In genomic region chr10:8618834-8619233, GRCh38 we compare ENCODE assay signal across 20 cellular contexts.
A peak's percentile ranks its signal among the peaks of the same experiment; 100 is the strongest.
DNase-seq lines count a peak whose midpoint lies in the region; ATAC-seq, FAIRE-seq and TF ChIP-seq lines count a peak whose summit lies in the region.
"Had no signal": no experiment of that assay in that cellular context is flagged by ENCODE, and none has a peak within 500 bp of the region (broad histone marks: within the 10 kb centered on the region; RNA-seq: fewer than 3 reads in every experiment).

No MANE protein-coding gene starts in this region.

- TF ChIP-seq RAD21 in A549 (conservative IDR thresholded peaks at IDR 0.05 in 1 of 2, IDR thresholded peaks at IDR 0.05 in 1 of 2): peak in 1 of 2 experiments; percentile 30; a peak in 1 of 5 replicates

- peak overlapping the region; percentile 52 for H3K4me2 ChIP-seq in A549
- H3K4me2 ChIP-seq in keratinocyte (ENCODE audit: control insufficient read depth, extremely low read depth, insufficient read depth, low read depth, low read length): no peak overlapping the region
- H3K4me2 ChIP-seq: BLaER1 treated with 17β-estradiol and CSF1 and Interleukin-3, amounts not matched to agents 10 nM and 100 nM had no signal

- no peaks in the 10 kb centered on the region for H3K27me3 ChIP-seq in keratinocyte (ENCODE audit: control insufficient read depth, extremely low read depth, insufficient read depth, low read length)
- H3K27me3 ChIP-seq: BLaER1 treated with 17β-estradiol and CSF1 and Interleukin-3, amounts not matched to agents 10 nM and 100 nM had no signal

- no peak overlapping the region for H2AFZ ChIP-seq in keratinocyte (ENCODE audit: control insufficient read depth, low read length)

- no peak for TF ChIP-seq POLR2A in A549 (IDR thresholded peaks at IDR 0.05; ENCODE audit: low read length)

- no peaks in the 10 kb centered on the region for H3K79me2 ChIP-seq in keratinocyte (ENCODE audit: control insufficient read depth, insufficient read depth, low read length)

- H3K36me3 ChIP-seq in keratinocyte (ENCODE audit: control insufficient read depth in 2 of 2, extremely low read depth in 1 of 2, insufficient read depth in 2 of 2, low read length in 2 of 2): no peaks in the 10 kb centered on the region
- H3K36me3 ChIP-seq: BLaER1 treated with 17β-estradiol and CSF1 and Interleukin-3, amounts not matched to agents 10 nM and 100 nM had no signal

- no peak for TF ChIP-seq CTCF in A549 (IDR thresholded peaks at IDR 0.05)
- no peak for TF ChIP-seq CTCF in keratinocyte (optimal IDR thresholded peaks at IDR 0.05 in 1 of 3, IDR thresholded peaks at IDR 0.05 in 1 of 3, conservative IDR thresholded peaks at IDR 0.05 in 1 of 3; ENCODE audit: extremely low read depth in 1 of 3, insufficient read depth in 2 of 3, low read length in 3 of 3)
- no peak for TF ChIP-seq CTCF in nephron progenitor cell (IDR thresholded peaks at IDR 0.05)

- peaks cover 1% of the 10 kb centered on the region for H3K27me3 Mint-ChIP-seq in activated CD4-positive, alpha-beta memory T cell treated with anti-CD3 and anti-CD28 coated beads for 36 hours
- H3K27me3 Mint-ChIP-seq in nephron progenitor cell (ENCODE audit: low read depth, poor library complexity): peaks cover 7% of the 10 kb centered on the region

- no peak overlapping the region for H3K9ac ChIP-seq in keratinocyte (ENCODE audit: control insufficient read depth, extremely low read depth, insufficient read depth, low read length)
- H3K9ac ChIP-seq: BLaER1 treated with 17β-estradiol and CSF1 and Interleukin-3, amounts not matched to agents 10 nM and 100 nM had no signal

- dilution Hi-C loops in keratinocyte (cut with MboI; ENCODE audit: extremely low pct_ligation_motif_present, low sequenced_read_pairs): no loop called here

- POLR2A ChIA-PET in A549 (lab: Yijun Ruan, JAX): no interaction called here
- POLR2A ChIA-PET in activated CD4-positive, alpha-beta memory T cell treated with anti-CD3 and anti-CD28 coated beads for 36 hours (lab: Charles Lee): no interaction called here

- H3K27ac ChIP-seq in A549 (peak overlapping the region; percentile 55 to 72; a peak in 5 of 6 replicates), keratinocyte (ENCODE audit: control insufficient read depth, insufficient read depth, low read length) (no peak overlapping the region)
- H3K27ac ChIP-seq: BLaER1 treated with 17β-estradiol and CSF1 and Interleukin-3, amounts not matched to agents 10 nM and 100 nM had no signal

- no peak overlapping the region for H3K4me3 Mint-ChIP-seq in activated CD4-positive, alpha-beta memory T cell treated with anti-CD3 and anti-CD28 coated beads for 36 hours
- no peak overlapping the region for H3K4me3 Mint-ChIP-seq in nephron progenitor cell
- H3K4me3 Mint-ChIP-seq: CD8-positive, alpha-beta memory T cell had no signal

- no peak overlapping the region for H3K27ac Mint-ChIP-seq in activated CD4-positive, alpha-beta memory T cell treated with anti-CD3 and anti-CD28 coated beads for 36 hours
- H3K27ac Mint-ChIP-seq in nephron progenitor cell: no peak overlapping the region
- H3K27ac Mint-ChIP-seq: CD8-positive, alpha-beta memory T cell had no signal

- WGBS in A549 (ENCODE audit: missing lambda C conversion rate): 5% methylated on average over 4 of the region's 4 CpGs

- DNase-seq in A549 (ENCODE audit: low read depth in 1 of 2, low spot score in 1 of 2) (peak; percentile 23 to 75), LoVo (ENCODE audit: low spot score) (peak; percentile 45), amniotic epithelial cell (ENCODE audit: low read depth) (peak; percentile 19), keratinocyte (ENCODE audit: low read depth, low spot score) (peak; percentile 38), NOMO-1 treated with DMSO at 0.1 percent for 48 hours (lab: John Stamatoyannopoulos, UW; ENCODE audit: unreplicated experiment) (no peak), nephron progenitor cell (no peak)
- DNase-seq in activated CD4-positive, alpha-beta memory T cell treated with anti-CD3 and anti-CD28 coated beads for 36 hours: no peak
- DNase-seq: CD8-positive, alpha-beta memory T cell; GF-D8; GOT3; IMR-90; Karpas-422; NCI-H187; NCI-H2171; NCI-H446; NCI-H69 had no signal

- H3K4me1 Mint-ChIP-seq in activated CD4-positive, alpha-beta memory T cell treated with anti-CD3 and anti-CD28 coated beads for 36 hours (ENCODE audit: low read depth): peaks cover 12% of the 10 kb centered on the region
- peaks cover 11% of the 10 kb centered on the region for H3K4me1 Mint-ChIP-seq in nephron progenitor cell

- CTCF ChIA-PET in A549 (lab: Yijun Ruan, JAX): no interaction called here
- CTCF ChIA-PET in activated CD4-positive, alpha-beta memory T cell treated with anti-CD3 and anti-CD28 coated beads for 36 hours (lab: Charles Lee): no interaction called here

- H3K4me3 ChIP-seq in A549 (no peak overlapping the region), keratinocyte (ENCODE audit: control insufficient read depth in 2 of 3, extremely low read depth in 1 of 3, insufficient read depth in 2 of 3, low read depth in 1 of 3, low read length in 3 of 3) (no peak overlapping the region)
- H3K4me3 ChIP-seq: BLaER1 treated with 17β-estradiol and CSF1 and Interleukin-3, amounts not matched to agents 10 nM and 100 nM had no signal

- H3K36me3 Mint-ChIP-seq in activated CD4-positive, alpha-beta memory T cell treated with anti-CD3 and anti-CD28 coated beads for 36 hours: no peaks in the 10 kb centered on the region
- no peaks in the 10 kb centered on the region for H3K36me3 Mint-ChIP-seq in nephron progenitor cell (ENCODE audit: low read depth)
- H3K36me3 Mint-ChIP-seq: CD8-positive, alpha-beta memory T cell had no signal

- H3K9me1 ChIP-seq in keratinocyte (ENCODE audit: control insufficient read depth, extremely low read depth, insufficient read depth, low read length): no peaks in the 10 kb centered on the region

- H3K9me3 Mint-ChIP-seq in activated CD4-positive, alpha-beta memory T cell treated with anti-CD3 and anti-CD28 coated beads for 36 hours: no peaks in the 10 kb centered on the region
- H3K9me3 Mint-ChIP-seq in nephron progenitor cell: peaks cover 15% of the 10 kb centered on the region

- H3K9me3 ChIP-seq in A549: no peaks in the 10 kb centered on the region
- no peaks in the 10 kb centered on the region for H3K9me3 ChIP-seq in keratinocyte (ENCODE audit: control insufficient read depth, low read depth, low read length)
- H3K9me3 ChIP-seq: BLaER1 treated with 17β-estradiol and CSF1 and Interleukin-3, amounts not matched to agents 10 nM and 100 nM had no signal

- no peaks in the 10 kb centered on the region for H4K20me1 ChIP-seq in keratinocyte (ENCODE audit: control insufficient read depth, extremely low read depth, insufficient read depth, low read length)
- H4K20me1 ChIP-seq: BLaER1 treated with 17β-estradiol and CSF1 and Interleukin-3, amounts not matched to agents 10 nM and 100 nM had no signal

- peak; percentile 47 to 65; a peak in 1 of 5 replicates for TF ChIP-seq EP300 in A549 (IDR thresholded peaks at IDR 0.05)

- peak in 1 of 2 experiments; percentile 54; a peak in 1 of 6 replicates for ATAC-seq in A549
- ATAC-seq: Right ventricle myocardium inferior had no signal

- FAIRE-seq in A549 (lab: Jason Lieb, UNC) (peak; percentile 28), keratinocyte (lab: Jason Lieb, UNC) (peak; percentile 90)
- FAIRE-seq: A204.1, GM12892 had no signal

- intact Hi-C loops in activated CD4-positive, alpha-beta memory T cell treated with anti-CD3 and anti-CD28 coated beads for 36 hours (cut with micrococcal nuclease): no loop called here

- peaks cover 39% of the 10 kb centered on the region for H3K4me1 ChIP-seq in A549
- peaks cover 21% of the 10 kb centered on the region for H3K4me1 ChIP-seq in keratinocyte (ENCODE audit: control insufficient read depth, extremely low read depth, insufficient read depth, low read length)

TF ChIP-seq in A549, 52 proteins besides CTCF, POLR2A, EP300 and RAD21 (continues in another document):
- no peak for TF ChIP-seq NPAS2 (CRISPR knock-in tag; IDR thresholded peaks at IDR 0.05; ENCODE audit: borderline replicate concordance)
- TF ChIP-seq JUN (IDR thresholded peaks at IDR 0.05): peak in 1 of 2 experiments; percentile 30; a peak in 1 of 5 replicates
- no peak for TF ChIP-seq EHMT2 (IDR thresholded peaks at IDR 0.05; ENCODE audit: low read depth)
- no peak for TF ChIP-seq HEYL (CRISPR knock-in tag; IDR thresholded peaks at IDR 0.05)
- TF ChIP-seq JUNB (IDR thresholded peaks at IDR 0.05): peak; percentile 87
- TF ChIP-seq ZC3H11A (IDR thresholded peaks at IDR 0.05): no peak
- no peak for TF ChIP-seq REST (IDR thresholded peaks at IDR 0.05)
- TF ChIP-seq, protein P1, sequence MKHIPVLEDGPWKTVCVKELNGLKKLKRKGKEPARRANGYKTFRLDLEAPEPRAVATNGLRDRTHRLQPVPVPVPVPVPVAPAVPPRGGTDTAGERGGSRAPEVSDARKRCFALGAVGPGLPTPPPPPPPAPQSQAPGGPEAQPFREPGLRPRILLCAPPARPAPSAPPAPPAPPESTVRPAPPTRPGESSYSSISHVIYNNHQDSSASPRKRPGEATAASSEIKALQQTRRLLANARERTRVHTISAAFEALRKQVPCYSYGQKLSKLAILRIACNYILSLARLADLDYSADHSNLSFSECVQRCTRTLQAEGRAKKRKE (CRISPR knock-in tag; IDR thresholded peaks at IDR 0.05; ENCODE audit: low read depth): no peak
- TF ChIP-seq BHLHE40 (IDR thresholded peaks at IDR 0.05; ENCODE audit: low read depth, low read length): no peak

Comparison
In these comparisons a context has a peak if more than half of its experiments do, and no peak if none do; other contexts are left out.
1. DNase-seq: peak in A549 (2 of 2), LoVo (single experiment), amniotic epithelial cell (single experiment) and keratinocyte (single experiment); none in NOMO-1 treated with DMSO at 0.1 percent for 48 hours (single experiment), activated CD4-positive, alpha-beta memory T cell treated with anti-CD3 and anti-CD28 coated beads for 36 hours (single experiment) and nephron progenitor cell (single experiment).